Comparison of ENCODE assay signal across 23 cellular contexts in the genomic region with DNA sequence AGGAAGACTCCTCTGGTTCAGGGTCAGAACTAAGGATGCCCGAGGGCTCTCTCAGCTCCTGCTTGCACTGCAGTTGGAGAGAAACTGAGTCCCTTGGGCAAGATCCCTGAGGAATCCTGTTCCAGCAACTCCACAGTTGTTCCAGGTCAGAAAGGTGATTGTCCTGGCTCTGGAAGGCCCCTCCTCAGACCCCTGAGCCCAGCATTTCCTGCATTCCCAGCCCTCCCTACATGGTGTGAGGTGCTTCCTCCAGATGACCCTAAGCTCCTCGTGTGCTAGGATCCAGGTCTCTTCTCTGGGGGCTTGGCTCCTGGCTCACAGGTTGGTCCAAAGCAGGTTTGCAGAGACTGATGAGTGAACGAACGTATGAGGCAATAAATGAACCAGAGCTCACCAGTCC. TPM values are rescaled to one million over a fixed set of nuclear protein-coding genes. Genes with fewer than 3 reads are reported as not detected.
DNase-seq lines count a peak whose midpoint lies in the region; ATAC-seq and TF ChIP-seq lines count a peak whose summit lies in the region.
"Had no signal": no experiment of that assay in that cellular context is flagged by ENCODE, and none has a peak within 500 bp of the region (broad histone marks: within the 10 kb centered on the region; RNA-seq: fewer than 3 reads in every experiment).

No MANE protein-coding gene starts in this region.

- peaks cover 3% of the 10 kb centered on the region for H3K27me3 ChIP-seq in upper lobe of right lung

- no peaks in the 10 kb centered on the region for H3K9me3 Mint-ChIP-seq in activated CD4-positive, alpha-beta memory T cell treated with anti-CD3 and anti-CD28 coated beads, Interleukin-2, amount 10 ng/mL, durations not matched to agents 7 days and 5 days

- H3K27ac Mint-ChIP-seq in activated CD4-positive, alpha-beta memory T cell treated with anti-CD3 and anti-CD28 coated beads, Interleukin-2, amount 10 ng/mL, durations not matched to agents 7 days and 5 days: no peak overlapping the region
- H3K27ac Mint-ChIP-seq: CD4-positive, alpha-beta memory T cell had no signal

- no peaks in the 10 kb centered on the region for H3K36me3 Mint-ChIP-seq in activated CD4-positive, alpha-beta memory T cell treated with anti-CD3 and anti-CD28 coated beads, Interleukin-2, amount 10 ng/mL, durations not matched to agents 7 days and 5 days (ENCODE audit: low read depth)
- H3K36me3 Mint-ChIP-seq: CD4-positive, alpha-beta memory T cell had no signal

- peak; percentile 28 for DNase-seq in activated CD8-positive, alpha-beta memory T cell treated with anti-CD3 and anti-CD28 coated beads for 24 hours
- DNase-seq in activated CD8-positive, alpha-beta memory T cell treated with anti-CD3 and anti-CD28 coated beads, Interleukin-2, amount 50 U/mL, for 48 hours: no peak
- DNase-seq in GM10248 (ENCODE audit: extremely low spot score) (peak; percentile 8), iPS-NIHi7 (ENCODE audit: extremely low spot score) (peak; percentile 14), upper lobe of right lung (peak; percentile 10), NOMO-1 (lab: John Stamatoyannopoulos, UW; ENCODE audit: unreplicated experiment in 2 of 2) (no peak)
- DNase-seq in activated CD4-positive, alpha-beta memory T cell treated with anti-CD3 and anti-CD28 coated beads, Interleukin-2, amount 10 ng/mL, durations not matched to agents 7 days and 5 days: no peak
- DNase-seq: 8988T; ACHN; C1 segment of cervical spinal cord; Calu3; CD4-positive, alpha-beta memory T cell; COR-L47; DMS53; DMS79 treated with DMSO at 0.1 percent for 48 hours; GF-D8; GM23248; H7; HCEC 1CT had no signal

- no peaks in the 10 kb centered on the region for H3K9me3 ChIP-seq in upper lobe of right lung
- H3K9me3 ChIP-seq: A549 had no signal

- no peak overlapping the region for H3K4me3 Mint-ChIP-seq in activated CD4-positive, alpha-beta memory T cell treated with anti-CD3 and anti-CD28 coated beads, Interleukin-2, amount 10 ng/mL, durations not matched to agents 7 days and 5 days
- H3K4me3 Mint-ChIP-seq: CD4-positive, alpha-beta memory T cell had no signal

- H3K27ac ChIP-seq in upper lobe of right lung: no peak overlapping the region
- H3K27ac ChIP-seq: A549, GM23248 had no signal

- H3K36me3 ChIP-seq in upper lobe of right lung: no peaks in the 10 kb centered on the region

- TF ChIP-seq CTCF in GM10248 (IDR thresholded peaks at IDR 0.05; ENCODE audit: control extremely low read depth, extremely low read depth, low read depth, missing control alignments) (no peak), upper lobe of right lung (IDR thresholded peaks at IDR 0.05) (no peak)

- CTCF ChIA-PET in GM10248 (lab: Yijun Ruan, JAX): interaction anchor here (1.3 kb wide), 1 partner anchor 26 kb away, joined by 4 read pairs; no protein-coding TSS in a partner anchor
- CTCF ChIA-PET in activated CD4-positive, alpha-beta memory T cell treated with anti-CD3 and anti-CD28 coated beads, Interleukin-2, amount 10 ng/mL, durations not matched to agents 7 days and 5 days (lab: Charles Lee): no interaction called here

- no peak overlapping the region for H3K4me3 ChIP-seq in upper lobe of right lung
- H3K4me3 ChIP-seq: A549, GM23248 had no signal

- POLR2A ChIA-PET in GM10248 (lab: Yijun Ruan, JAX): no interaction called here
- POLR2A ChIA-PET in activated CD4-positive, alpha-beta memory T cell treated with anti-CD3 and anti-CD28 coated beads, Interleukin-2, amount 10 ng/mL, durations not matched to agents 7 days and 5 days (lab: Charles Lee): no interaction called here

- peaks cover 5% of the 10 kb centered on the region for H3K4me1 ChIP-seq in upper lobe of right lung
- H3K4me1 ChIP-seq: A549 had no signal

- no peaks in the 10 kb centered on the region for H3K4me1 Mint-ChIP-seq in activated CD4-positive, alpha-beta memory T cell treated with anti-CD3 and anti-CD28 coated beads, Interleukin-2, amount 10 ng/mL, durations not matched to agents 7 days and 5 days
- H3K4me1 Mint-ChIP-seq: CD4-positive, alpha-beta memory T cell had no signal

- intact Hi-C loops in upper lobe of right lung (cut with DNase I): no loop called here

- peaks cover 6% of the 10 kb centered on the region for H3K27me3 Mint-ChIP-seq in activated CD4-positive, alpha-beta memory T cell treated with anti-CD3 and anti-CD28 coated beads, Interleukin-2, amount 10 ng/mL, durations not matched to agents 7 days and 5 days

- no peak for ATAC-seq in upper lobe of right lung
- ATAC-seq: A549 had no signal

RNA-seq across cellular contexts. Expression of a gene that starts 11.5 kb away (rescaled TPM):
- 0.41 TPM for total RNA-seq in upper lobe of right lung
- total RNA-seq in activated CD4-positive, alpha-beta memory T cell treated with anti-CD3 and anti-CD28 coated beads, Interleukin-2, amount 10 ng/mL, durations not matched to agents 7 days and 5 days: not detected
- total RNA-seq: Calu3; CD4-positive, alpha-beta memory T cell; Daoy; G401; GM23248; H1; H7 had no signal

RNA-seq across cellular contexts. Expression of a gene that starts 46.5 kb away (rescaled TPM):
- total RNA-seq in upper lobe of right lung: 440 TPM
- total RNA-seq in activated CD4-positive, alpha-beta memory T cell treated with anti-CD3 and anti-CD28 coated beads, Interleukin-2, amount 10 ng/mL, durations not matched to agents 7 days and 5 days: 100 to 1,000 TPM; 278 to 280 TPM

RNA-seq across cellular contexts. Expression of a gene that starts 46.9 kb away (rescaled TPM):
- total RNA-seq in upper lobe of right lung: 4.7 TPM
- total RNA-seq in activated CD4-positive, alpha-beta memory T cell treated with anti-CD3 and anti-CD28 coated beads, Interleukin-2, amount 10 ng/mL, durations not matched to agents 7 days and 5 days: 10 to 100 TPM; 11.5 to 13.5 TPM

Comparison
In these comparisons a context has a peak if more than half of its experiments do, and no peak if none do; other contexts are left out.
1. DNase-seq: peak in activated CD8-positive, alpha-beta memory T cell treated with anti-CD3 and anti-CD28 coated beads for 24 hours (single experiment), GM10248 (single experiment), iPS-NIHi7 (single experiment) and upper lobe of right lung (single experiment); none in activated CD8-positive, alpha-beta memory T cell treated with anti-CD3 and anti-CD28 coated beads, Interleukin-2, amount 50 U/mL, for 48 hours (single experiment), activated CD4-positive, alpha-beta memory T cell treated with anti-CD3 and anti-CD28 coated beads, Interleukin-2, amount 10 ng/mL, durations not matched to agents 7 days and 5 days (single experiment) and NOMO-1 (0 of 2).